Comparison of ENCODE assay signal across 18 cellular contexts in genomic region chr17:4856271-4856936, GRCh38. TPM values are rescaled to one million over a fixed set of nuclear protein-coding genes. Genes with fewer than 3 reads are reported as not detected.
A peak's percentile ranks its signal among the peaks of the same experiment; 100 is the strongest.
DNase-seq lines count a peak whose midpoint lies in the region; ATAC-seq and TF ChIP-seq lines count a peak whose summit lies in the region.
"Had no signal": no experiment of that assay in that cellular context is flagged by ENCODE, and none has a peak within 500 bp of the region (broad histone marks: within the 10 kb centered on the region; RNA-seq: fewer than 3 reads in every experiment).

No MANE protein-coding gene starts in this region.

- TF ChIP-seq CTCF in heart left ventricle (IDR thresholded peaks at IDR 0.05), result no peak
- no peak for TF ChIP-seq CTCF in endothelial cell (IDR thresholded peaks at IDR 0.05; ENCODE audit: unreplicated experiment)
- no peak for TF ChIP-seq CTCF in neural crest cell (conservative IDR thresholded peaks at IDR 0.05)
- no peak for TF ChIP-seq CTCF in upper lobe of left lung (IDR thresholded peaks at IDR 0.05)
- no peak for TF ChIP-seq CTCF in Peyer's patch (IDR thresholded peaks at IDR 0.05)

- intact Hi-C loops in heart left ventricle (cut with DNase I), result no loop called here
- intact Hi-C loops in Right ventricle myocardium inferior (cut with DNase I), result no loop called here

- H3K4me3 ChIP-seq in heart left ventricle (no peak overlapping the region), upper lobe of left lung (no peak overlapping the region), Peyer's patch (no peak overlapping the region)
- H3K4me3 ChIP-seq: body of pancreas, GM23248, tibial artery had no signal

- H3K27me3 Mint-ChIP-seq in endothelial cell (ENCODE audit: unreplicated experiment) (peaks cover 13% of the 10 kb centered on the region), neural crest cell (ENCODE audit: low read depth) (no peaks in the 10 kb centered on the region)
- H3K27me3 Mint-ChIP-seq: IgD-negative memory B cell had no signal

- no peak for TF ChIP-seq POLR2A in heart left ventricle (IDR thresholded peaks at IDR 0.05)
- no peak for TF ChIP-seq POLR2A in upper lobe of left lung (IDR thresholded peaks at IDR 0.05)
- TF ChIP-seq POLR2A in Peyer's patch (IDR thresholded peaks at IDR 0.05), result no peak

- DNase-seq in heart left ventricle (no peak), Right ventricle myocardium inferior (ENCODE audit: missing footprints) (no peak), endothelial cell (ENCODE audit: low spot score) (no peak), neural crest cell (ENCODE audit: low read depth, low spot score) (no peak), upper lobe of left lung (no peak), NCI-H1694 (lab: John Stamatoyannopoulos, UW) (no peak), Peyer's patch (no peak)
- DNase-seq: activated naive CD4-positive, alpha-beta T cell treated with Interleukin-2 at 50 U/mL for 16 hours; activated T-cell treated with anti-CD3 and anti-CD28 coated beads for 4 hours; body of pancreas; GM23248; kidney glomerular epithelial cell; NCI-H2081; tibial artery had no signal

- H3K27ac Mint-ChIP-seq in endothelial cell (ENCODE audit: unreplicated experiment) (peak overlapping the region; percentile 89), neural crest cell (ENCODE audit: unreplicated experiment) (no peak overlapping the region)
- H3K27ac Mint-ChIP-seq: IgD-negative memory B cell had no signal

- peaks cover 14% of the 10 kb centered on the region for H3K36me3 Mint-ChIP-seq in endothelial cell (ENCODE audit: low read depth, unreplicated experiment)
- peaks cover 8% of the 10 kb centered on the region for H3K36me3 Mint-ChIP-seq in neural crest cell (ENCODE audit: low read depth)

- H3K4me1 Mint-ChIP-seq in endothelial cell (ENCODE audit: unreplicated experiment), result peaks cover 60% of the 10 kb centered on the region
- H3K4me1 Mint-ChIP-seq in neural crest cell, result peaks cover 59% of the 10 kb centered on the region

- peak overlapping the region; percentile 24 for H3K4me3 Mint-ChIP-seq in endothelial cell (ENCODE audit: unreplicated experiment)
- H3K4me3 Mint-ChIP-seq in neural crest cell, result peak overlapping the region; percentile 28
- H3K4me3 Mint-ChIP-seq: IgD-negative memory B cell had no signal

- 74 to 81% (median 76%) methylated on average over 17 of the region's 17 CpGs for WGBS in heart left ventricle, 4 donors
- 65 to 75% methylated on average over 15 to 17 of the region's 17 CpGs for WGBS in upper lobe of left lung, 2 donors

- H3K27ac ChIP-seq in heart left ventricle (peak overlapping the region in 9 of 12 donors; percentile 1 to 88 (median 74)), upper lobe of left lung (peak overlapping the region; percentile 32 to 83 (median 70)), Peyer's patch (no peak overlapping the region)
- H3K27ac ChIP-seq: body of pancreas, C4-2B, GM23248, tibial artery had no signal

- no peaks in the 10 kb centered on the region for H3K9me3 ChIP-seq in heart left ventricle
- no peaks in the 10 kb centered on the region for H3K9me3 ChIP-seq in upper lobe of left lung
- no peaks in the 10 kb centered on the region for H3K9me3 ChIP-seq in Peyer's patch
- H3K9me3 ChIP-seq: body of pancreas, tibial artery had no signal

- ATAC-seq in heart left ventricle (no peak), Right ventricle myocardium inferior (no peak), upper lobe of left lung (ENCODE audit: low FRiP score in 2 of 2) (no peak), HG03139 (IDR thresholded peaks at IDR 0.05; ENCODE audit: unreplicated experiment) (no peak)
- ATAC-seq: body of pancreas, Panc1 had no signal

- peaks cover 4 to 54% (median 36%) of the 10 kb centered on the region in 12 donors for H3K4me1 ChIP-seq in heart left ventricle
- peaks cover 42 to 62% (median 55%) of the 10 kb centered on the region in 4 donors for H3K4me1 ChIP-seq in upper lobe of left lung
- H3K4me1 ChIP-seq in Peyer's patch, result peaks cover 0 to 26% (median 0%) of the 10 kb centered on the region in 4 donors

- TF ChIP-seq EP300 in upper lobe of left lung (IDR thresholded peaks at IDR 0.05), result no peak

- no peaks in the 10 kb centered on the region for H3K9me3 Mint-ChIP-seq in endothelial cell (ENCODE audit: unreplicated experiment)
- H3K9me3 Mint-ChIP-seq in neural crest cell, result no peaks in the 10 kb centered on the region
- H3K9me3 Mint-ChIP-seq: IgD-negative memory B cell had no signal

- peaks cover 0 to 12% (median 0%) of the 10 kb centered on the region in 9 donors for H3K36me3 ChIP-seq in heart left ventricle
- H3K36me3 ChIP-seq in upper lobe of left lung, result no peaks in the 10 kb centered on the region
- peaks cover 0 to 9% (median 0%) of the 10 kb centered on the region in 3 donors for H3K36me3 ChIP-seq in Peyer's patch

- H3K27me3 ChIP-seq in heart left ventricle (no peaks in the 10 kb centered on the region), upper lobe of left lung (no peaks in the 10 kb centered on the region), Peyer's patch (no peaks in the 10 kb centered on the region)
- H3K27me3 ChIP-seq: body of pancreas, tibial artery had no signal

RNA-seq across cellular contexts. Expression of gene MINK1, which starts 23.3 kb away (rescaled TPM):
- total RNA-seq in heart left ventricle (10 to 100 TPM; 23.1 to 55.8 (median 36.0) TPM), Right ventricle myocardium inferior (50.7 TPM), endothelial cell (ENCODE audit: unreplicated experiment) (176 TPM), neural crest cell (73.0 and 76.6 TPM in 2 replicates), upper lobe of left lung (100 to 1,000 TPM in 4 of 6 donors, 10 to 100 TPM in 2; 52.3 to 311 (median 136) TPM), Peyer's patch (100 to 1,000 TPM; 111 to 278 (median 223) TPM)
- 10 to 100 TPM; 24.8 to 28.4 TPM for polyA plus RNA-seq in heart left ventricle

RNA-seq across cellular contexts. Expression of gene C17orf107, which starts 42.9 kb away (rescaled TPM):
- 1 to 10 TPM in 1 of 9 donors, under 1 TPM in 8; 0.07 to 1.3 (median 0.43) TPM for total RNA-seq in heart left ventricle
- polyA plus RNA-seq in heart left ventricle, result under 1 TPM; 0.46 to 0.69 TPM
- total RNA-seq in Right ventricle myocardium inferior, result 0.78 TPM
- total RNA-seq in endothelial cell (ENCODE audit: unreplicated experiment), result 2.3 TPM
- total RNA-seq in neural crest cell, result 1.7 and 1.8 TPM in 2 replicates
- total RNA-seq in upper lobe of left lung, result 1 to 10 TPM; 2.6 to 6.3 (median 3.4) TPM
- total RNA-seq in Peyer's patch, result 1 to 10 TPM in 2 of 4 donors, under 1 TPM in 2; 0.66 to 5.0 (median 1.5) TPM

RNA-seq across cellular contexts. Expression of gene CHRNE, which starts 46.5 kb away (rescaled TPM):
- total RNA-seq in heart left ventricle (1 to 10 TPM in 2 of 9 donors, under 1 TPM in 7; 0.23 to 1.4 (median 0.48) TPM), Right ventricle myocardium inferior (0.41 TPM), endothelial cell (ENCODE audit: unreplicated experiment) (1.2 TPM), neural crest cell (0.21 TPM in 1 of 2 replicates, not detected in the other), upper lobe of left lung (1 to 10 TPM in 3 of 6 donors, under 1 TPM in 1, not detected in 2; 0.61 to 1.7 (median 1.2) TPM), Peyer's patch (not detected)
- polyA plus RNA-seq in heart left ventricle, result under 1 TPM; 0.27 to 0.71 TPM

RNA-seq across cellular contexts. Expression of gene PLD2, which starts 49.5 kb away (rescaled TPM):
- 10 to 100 TPM in 2 of 9 donors, 1 to 10 TPM in 7; 5.5 to 17.9 (median 8.5) TPM for total RNA-seq in heart left ventricle
- 1 to 10 TPM; 5.3 to 8.6 TPM for polyA plus RNA-seq in heart left ventricle
- total RNA-seq in Right ventricle myocardium inferior, result 12.6 TPM
- total RNA-seq in endothelial cell (ENCODE audit: unreplicated experiment), result 86.5 TPM
- total RNA-seq in neural crest cell, result 54.8 and 63.9 TPM in 2 replicates
- total RNA-seq in upper lobe of left lung, result 10 to 100 TPM; 15.0 to 51.3 (median 37.6) TPM
- 10 to 100 TPM; 14.4 to 33.8 (median 26.6) TPM for total RNA-seq in Peyer's patch

Comparison
In these comparisons a context has a peak if more than half of its experiments do, and no peak if none do; other contexts are left out.
1. H3K27ac ChIP-seq: peak in heart left ventricle (9 of 12) and upper lobe of left lung (4 of 4); none in Peyer's patch (0 of 4).